12 cellular contexts compared by ENCODE assay signal in the genomic region with DNA sequence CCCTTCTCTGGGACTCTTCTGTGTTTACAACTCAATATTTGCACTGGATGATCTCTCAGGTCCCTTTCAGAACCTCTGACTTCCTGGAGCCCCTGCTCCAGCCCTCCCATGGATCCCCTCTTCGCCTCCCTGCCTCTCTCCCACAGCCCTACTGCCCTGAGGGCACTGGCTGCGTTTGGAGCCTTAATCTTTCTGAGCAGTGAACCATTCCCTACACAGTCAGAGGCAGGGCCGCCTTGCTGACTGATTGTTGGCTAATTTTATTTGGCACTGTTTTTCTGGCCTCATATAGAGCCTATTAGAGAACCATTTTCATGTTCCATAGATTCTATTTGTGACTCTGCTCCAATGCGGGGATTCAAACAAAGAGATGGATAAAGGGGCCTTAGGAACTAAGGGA.
"Had no signal": no experiment of that assay in that cellular context is flagged by ENCODE, and none has a peak within 500 bp of the region (broad histone marks: within the 10 kb centered on the region; RNA-seq: fewer than 3 reads in every experiment).

No MANE protein-coding gene starts in this region.

- H3K27ac Mint-ChIP-seq: activated CD4-positive, alpha-beta T cell treated with anti-CD3 and anti-CD28 coated beads, Interleukin-2, amount 10 ng/mL, durations not matched to agents 24 days and 14 days; activated naive CD4-positive, alpha-beta T cell treated with anti-CD3 and anti-CD28 coated beads for 36 hours; activated T-helper 17 cell treated with anti-CD3 and anti-CD28 coated beads, Interleukin-2, amount 50 U/mL, for 72 hours; stimulated activated effector memory CD8-positive, alpha-beta T cell treated with anti-CD3 and anti-CD28 coated beads, Interleukin-12 subunit alpha, Interleukin-12 subunit beta, amount 100 ng/mL, for 72 hours had no signal

- H3K9me3 Mint-ChIP-seq: activated CD4-positive, alpha-beta T cell treated with anti-CD3 and anti-CD28 coated beads, Interleukin-2, amount 10 ng/mL, durations not matched to agents 24 days and 14 days; activated naive CD4-positive, alpha-beta T cell treated with anti-CD3 and anti-CD28 coated beads for 36 hours; activated T-helper 17 cell treated with anti-CD3 and anti-CD28 coated beads, Interleukin-2, amount 50 U/mL, for 72 hours; neural crest cell had no signal

- H3K4me1 ChIP-seq: spleen had no signal

- H3K4me3 ChIP-seq: cardiac muscle cell, hepatocyte, ovary, sigmoid colon, spleen had no signal

- H3K27me3 ChIP-seq: cardiac muscle cell, ovary, sigmoid colon had no signal

- H3K27ac ChIP-seq: cardiac muscle cell, hepatocyte, ovary, sigmoid colon, spleen had no signal

- H3K36me3 Mint-ChIP-seq: stimulated activated effector memory CD8-positive, alpha-beta T cell treated with anti-CD3 and anti-CD28 coated beads, Interleukin-12 subunit alpha, Interleukin-12 subunit beta, amount 100 ng/mL, for 72 hours had no signal

- H3K4me2 ChIP-seq: hepatocyte had no signal

- H3K36me3 ChIP-seq: cardiac muscle cell, ovary, sigmoid colon, spleen had no signal

- H3K79me2 ChIP-seq: hepatocyte had no signal

- DNase-seq: activated CD4-positive, alpha-beta T cell treated with anti-CD3 and anti-CD28 coated beads, Interleukin-2, amount 10 ng/mL, durations not matched to agents 24 days and 14 days; activated CD4-positive, CD25-positive, alpha-beta regulatory T cell; activated CD8-positive, alpha-beta memory T cell treated with anti-CD3 and anti-CD28 coated beads for 24 hours; activated naive CD4-positive, alpha-beta T cell treated with anti-CD3 and anti-CD28 coated beads for 36 hours; ovary; sigmoid colon; spleen had no signal

- H3K4me3 Mint-ChIP-seq: activated CD4-positive, alpha-beta T cell treated with anti-CD3 and anti-CD28 coated beads, Interleukin-2, amount 10 ng/mL, durations not matched to agents 24 days and 14 days; activated naive CD4-positive, alpha-beta T cell treated with anti-CD3 and anti-CD28 coated beads for 36 hours; activated T-helper 17 cell treated with anti-CD3 and anti-CD28 coated beads, Interleukin-2, amount 50 U/mL, for 72 hours; neural crest cell; stimulated activated effector memory CD8-positive, alpha-beta T cell treated with anti-CD3 and anti-CD28 coated beads, Interleukin-12 subunit alpha, Interleukin-12 subunit beta, amount 100 ng/mL, for 72 hours had no signal

- H3K27me3 Mint-ChIP-seq: activated CD4-positive, alpha-beta T cell treated with anti-CD3 and anti-CD28 coated beads, Interleukin-2, amount 10 ng/mL, durations not matched to agents 24 days and 14 days; activated T-helper 17 cell treated with anti-CD3 and anti-CD28 coated beads, Interleukin-2, amount 50 U/mL, for 72 hours had no signal

- H3K4me1 Mint-ChIP-seq: activated CD4-positive, alpha-beta T cell treated with anti-CD3 and anti-CD28 coated beads, Interleukin-2, amount 10 ng/mL, durations not matched to agents 24 days and 14 days; activated T-helper 17 cell treated with anti-CD3 and anti-CD28 coated beads, Interleukin-2, amount 50 U/mL, for 72 hours; stimulated activated effector memory CD8-positive, alpha-beta T cell treated with anti-CD3 and anti-CD28 coated beads, Interleukin-12 subunit alpha, Interleukin-12 subunit beta, amount 100 ng/mL, for 72 hours had no signal
